In the genomic region with DNA sequence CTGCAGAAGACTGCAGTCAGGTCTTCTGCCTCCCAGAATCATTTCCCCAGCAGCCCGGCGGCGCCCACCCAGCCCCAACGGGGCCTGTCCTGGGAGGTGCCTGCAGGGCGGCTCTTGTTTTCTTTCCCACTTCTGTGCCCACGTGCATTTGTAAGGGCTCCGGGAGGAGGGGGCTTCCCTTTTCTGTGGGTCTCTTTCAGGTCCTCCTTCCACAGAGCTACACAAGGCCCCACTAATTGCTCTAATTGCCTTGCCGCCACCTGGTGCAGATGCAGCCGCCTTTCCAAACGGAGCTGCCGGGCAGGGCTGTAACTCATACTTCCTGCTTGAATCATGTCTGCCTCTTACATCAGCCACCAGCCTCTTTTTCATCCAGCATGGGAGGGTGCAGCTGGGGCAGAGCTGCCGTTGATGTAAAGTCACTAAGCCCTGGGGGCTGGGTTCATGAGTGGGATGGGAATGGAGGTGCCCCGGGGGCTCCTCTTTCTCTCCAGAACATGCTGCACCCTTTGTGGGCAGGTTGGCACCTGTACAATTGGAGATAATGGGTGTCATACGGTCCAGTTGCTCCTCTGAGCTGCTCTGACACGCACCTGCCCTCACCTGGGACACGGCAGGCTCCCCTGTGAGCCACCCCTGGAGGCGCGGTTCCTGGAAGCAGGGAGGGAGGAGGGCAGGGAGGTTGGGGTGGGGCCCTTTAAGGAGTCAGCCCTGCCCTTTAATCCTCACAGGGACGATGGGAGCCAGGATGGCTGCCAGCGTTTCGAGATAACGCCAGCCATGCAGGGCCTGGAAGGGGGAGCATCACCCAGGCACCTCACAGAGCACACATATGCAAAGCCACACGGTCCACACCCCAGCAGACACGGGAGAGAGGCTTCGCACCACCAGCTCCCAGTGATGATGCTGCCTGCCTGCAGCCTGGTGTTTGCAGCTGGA, we compare ENCODE assay signal across 8 cellular contexts. TPM values are rescaled to one million over a fixed set of nuclear protein-coding genes. Genes with fewer than 3 reads are reported as not detected.
A peak's percentile ranks its signal among the peaks of the same experiment; 100 is the strongest.
DNase-seq lines count a peak whose midpoint lies in the region; ATAC-seq and TF ChIP-seq lines count a peak whose summit lies in the region.

No MANE protein-coding gene starts in this region.

- TF ChIP-seq CTCF in progenitor cell of endocrine pancreas (IDR thresholded peaks at IDR 0.05; ENCODE audit: unreplicated experiment), result no peak

- DNase-seq in ELF-1 (ENCODE audit: low read depth, low spot score) (peak; percentile 71), NCI-H1092 treated with DMSO at 0.1 percent for 48 hours (lab: John Stamatoyannopoulos, UW) (peak; percentile 78), SKM-1 (lab: John Stamatoyannopoulos, UW; ENCODE audit: unreplicated experiment) (peak; percentile 72), astrocyte of the hippocampus (ENCODE audit: low read depth, low spot score) (peak; percentile 86), islet precursor cell (peak; percentile 96), progenitor cell of endocrine pancreas (ENCODE audit: low spot score, unreplicated experiment) (no peak)
- peak; percentile 42 to 58 for DNase-seq in stimulated activated CD4-positive, alpha-beta T cell treated with anti-CD3 and anti-CD28 coated beads, Interleukin-15, amount 100 ng/mL, for 48 hours (ENCODE audit: low read depth in 2 of 2)

- ATAC-seq in GM19397 (IDR thresholded peaks at IDR 0.05; ENCODE audit: unreplicated experiment), result no peak

- no peak overlapping the region for H3K27ac Mint-ChIP-seq in progenitor cell of endocrine pancreas

- no peaks in the 10 kb centered on the region for H3K36me3 Mint-ChIP-seq in progenitor cell of endocrine pancreas (ENCODE audit: insufficient read depth)

- H3K4me3 Mint-ChIP-seq in progenitor cell of endocrine pancreas (ENCODE audit: low read depth), result no peak overlapping the region

- peaks cover 10% of the 10 kb centered on the region for H3K4me1 Mint-ChIP-seq in progenitor cell of endocrine pancreas (ENCODE audit: low read depth)

- peaks cover 23% of the 10 kb centered on the region for H3K27me3 Mint-ChIP-seq in progenitor cell of endocrine pancreas

- no peaks in the 10 kb centered on the region for H3K9me3 Mint-ChIP-seq in progenitor cell of endocrine pancreas (ENCODE audit: low read depth)

RNA-seq across cellular contexts. Expression of gene KLHDC4, which starts 41.1 kb away (rescaled TPM):
- total RNA-seq in progenitor cell of endocrine pancreas, result 58.8 and 68.7 TPM in 2 replicates
